ENCODE assay signal across 15 cellular contexts in the genomic region with DNA sequence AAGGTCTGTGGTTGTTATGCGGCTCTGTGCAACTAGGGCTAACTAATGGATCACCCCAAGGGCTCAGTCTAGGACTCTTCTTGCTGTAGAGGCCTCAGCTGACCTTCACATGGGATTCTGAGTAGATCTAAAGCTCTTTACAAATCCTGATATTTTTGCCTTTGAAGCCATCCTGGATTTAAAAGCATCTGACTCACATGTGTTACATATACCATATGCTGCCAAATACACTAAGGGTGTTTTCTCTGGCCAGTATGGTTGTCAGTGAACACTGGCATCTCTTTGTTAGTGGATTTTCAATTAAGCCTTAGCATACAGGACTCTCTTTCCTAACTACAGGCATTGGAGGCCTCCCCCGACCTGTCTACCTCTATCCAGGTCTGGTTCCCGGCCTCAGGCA.
DNase-seq lines count a peak whose midpoint lies in the region; ATAC-seq and TF ChIP-seq lines count a peak whose summit lies in the region.
"Had no signal": no experiment of that assay in that cellular context is flagged by ENCODE, and none has a peak within 500 bp of the region (broad histone marks: within the 10 kb centered on the region; RNA-seq: fewer than 3 reads in every experiment).

No MANE protein-coding gene starts in this region.

- no peak for TF ChIP-seq CTCF in WERI-Rb-1 (IDR thresholded peaks at IDR 0.05; ENCODE audit: low read depth, low read length)
- no peak for TF ChIP-seq CTCF in epithelial cell of esophagus (IDR thresholded peaks at IDR 0.05; ENCODE audit: insufficient read depth, low read depth, low read length, missing control alignments)
- no peak for TF ChIP-seq CTCF in foreskin keratinocyte (conservative IDR thresholded peaks at IDR 0.05)
- no peak for TF ChIP-seq CTCF in GM20000 (IDR thresholded peaks at IDR 0.05; ENCODE audit: extremely low read depth, missing control alignments)

- H3K9me3 ChIP-seq in WERI-Rb-1 (ENCODE audit: severe bottlenecking): no peaks in the 10 kb centered on the region
- H3K9me3 ChIP-seq: BLaER1 treated with 17β-estradiol and CSF1 and Interleukin-3, amounts not matched to agents 10 nM and 100 nM; HAP-1 had no signal

- H3K4me1 ChIP-seq in foreskin keratinocyte: no peaks in the 10 kb centered on the region
- H3K4me1 ChIP-seq: HAP-1 had no signal

- H3K36me3 ChIP-seq in WERI-Rb-1: no peaks in the 10 kb centered on the region
- H3K36me3 ChIP-seq: BLaER1 treated with 17β-estradiol and CSF1 and Interleukin-3, amounts not matched to agents 10 nM and 100 nM; HAP-1 had no signal

- H3K27ac ChIP-seq in WERI-Rb-1 (no peak overlapping the region), foreskin keratinocyte (no peak overlapping the region)
- H3K27ac ChIP-seq: BLaER1 treated with 17β-estradiol and CSF1 and Interleukin-3, amounts not matched to agents 10 nM and 100 nM; GM23248; HL-60 had no signal

- DNase-seq in WERI-Rb-1 (peak; percentile 46), epithelial cell of esophagus (ENCODE audit: low read depth) (peak; percentile 40), foreskin keratinocyte (no peak), middle frontal gyrus (ENCODE audit: extremely low spot score, low spot score) (peak; percentile 35), hepatic stellate cell (ENCODE audit: low spot score) (no peak), GM20000 (ENCODE audit: low spot score) (no peak)
- DNase-seq: Calu3; CD8-positive, alpha-beta T cell; DMS79 treated with DMSO at 0.1 percent for 48 hours; GF-D8; GM23248 had no signal

- H3K4me3 ChIP-seq in WERI-Rb-1 (ENCODE audit: low read depth, low read length) (no peak overlapping the region), epithelial cell of esophagus (ENCODE audit: low read length) (no peak overlapping the region)
- H3K4me3 ChIP-seq: BLaER1 treated with 17β-estradiol and CSF1 and Interleukin-3, amounts not matched to agents 10 nM and 100 nM; GM23248; HAP-1 had no signal

- peak; percentile 37 for ATAC-seq in foreskin keratinocyte
- ATAC-seq in HG03442 (IDR thresholded peaks at IDR 0.05; ENCODE audit: unreplicated experiment): no peak
- ATAC-seq: CD8-positive, alpha-beta T cell had no signal

- H3K27me3 ChIP-seq in WERI-Rb-1 (ENCODE audit: insufficient read depth, low read depth, severe bottlenecking): no peaks in the 10 kb centered on the region
- peaks cover 4% of the 10 kb centered on the region for H3K27me3 ChIP-seq in foreskin keratinocyte
- H3K27me3 ChIP-seq: BLaER1 treated with 17β-estradiol and CSF1 and Interleukin-3, amounts not matched to agents 10 nM and 100 nM had no signal

Comparison
In these comparisons a context has a peak if more than half of its experiments do, and no peak if none do; other contexts are left out.
1. DNase-seq: peak in WERI-Rb-1 (single experiment), epithelial cell of esophagus (single experiment) and middle frontal gyrus (single experiment); none in foreskin keratinocyte (0 of 2), hepatic stellate cell (single experiment) and GM20000 (single experiment).